In genomic region chr7:23546897-23547572, GRCh38 we compare ENCODE assay signal across 1 cellular context.
TF ChIP-seq lines count a peak whose summit lies in the region.

No MANE protein-coding gene starts in this region.

TF ChIP-seq in HepG2, 621 proteins besides CTCF, POLR2A, EP300 and RAD21 (continued from another document):
- TF ChIP-seq THAP11 (CRISPR knock-in tag; IDR thresholded peaks at IDR 0.05) (peak; percentile 37; the same call in 1 of the 2 replicates), SAP130 (CRISPR knock-in tag; IDR thresholded peaks at IDR 0.05; ENCODE audit: low read depth) (peak; percentile 19; the same call in 1 of the 2 replicates), SOX5 (CRISPR knock-in tag; IDR thresholded peaks at IDR 0.05; ENCODE audit: borderline replicate concordance) (peak; percentile 21; the same call in 1 of the 2 replicates), NR2F6 (IDR thresholded peaks at IDR 0.05) (no peak), NR2F6 (CRISPR knock-in tag; IDR thresholded peaks at IDR 0.05) (0 out of 2 replicates have a peak, but pooled peaks have one; percentile 25), ZNF770 (CRISPR knock-in tag; IDR thresholded peaks at IDR 0.05) (peak; percentile 56), HOMEZ (CRISPR knock-in tag; IDR thresholded peaks at IDR 0.05; ENCODE audit: low read depth) (0 out of 2 replicates have a peak, but pooled peaks have one; percentile 33), ZNF124 (CRISPR knock-in tag; IDR thresholded peaks at IDR 0.05) (0 out of 2 replicates have a peak, but pooled peaks have one; percentile 26), ATF2 (CRISPR knock-in tag; IDR thresholded peaks at IDR 0.05) (0 out of 2 replicates have a peak, but pooled peaks have one; percentile 20), ERF (CRISPR knock-in tag; IDR thresholded peaks at IDR 0.05) (peak; percentile 65; the same call in 1 of the 2 replicates), STAG1 (CRISPR knock-in tag; IDR thresholded peaks at IDR 0.05) (peak; percentile 84), ARID5B (CRISPR knock-in tag; IDR thresholded peaks at IDR 0.05) (peak; percentile 49; the same call in 1 of the 2 replicates), HNRNPK (IDR thresholded peaks at IDR 0.05; ENCODE audit: low read depth, low read length, poor library complexity, severe bottlenecking) (no peak), HMGXB4 (CRISPR knock-in tag; IDR thresholded peaks at IDR 0.05; ENCODE audit: borderline replicate concordance in 1 of 2, low read depth in 1 of 2) (peak in 1 of 2 experiments; percentile 64; a peak in 1 of 4 replicates), ZNF782 (CRISPR knock-in tag; IDR thresholded peaks at IDR 0.05; ENCODE audit: borderline replicate concordance) (no peak), ZMYM3 (CRISPR knock-in tag; IDR thresholded peaks at IDR 0.05) (no peak), FOXA3 (CRISPR knock-in tag; IDR thresholded peaks at IDR 0.05) (0 out of 2 replicates have a peak, but pooled peaks have one; percentile 7), XRCC5 (optimal IDR thresholded peaks at IDR 0.05; ENCODE audit: low read length) (peak; percentile 77), ZNF792 (CRISPR knock-in tag; IDR thresholded peaks at IDR 0.05) (0 out of 2 replicates have a peak, but pooled peaks have one; percentile 43), ETV5 (CRISPR knock-in tag; IDR thresholded peaks at IDR 0.05; ENCODE audit: borderline replicate concordance) (peak; percentile 39; the same call in 1 of the 2 replicates), FOXA1 (IDR thresholded peaks at IDR 0.05) (no peak), FOXA1 (CRISPR knock-in tag; IDR thresholded peaks at IDR 0.05) (peak; percentile 17; the same call in 1 of the 2 replicates), MIXL1 (CRISPR knock-in tag; IDR thresholded peaks at IDR 0.05) (0 out of 2 replicates have a peak, but pooled peaks have one; percentile 38)
